ENCODE assay signal across 1 cellular context in genomic region chrX:109536439-109537323, GRCh38.
TF ChIP-seq lines count a peak whose summit lies in the region.

Gene NXT2, plus strand, starts transcription at chrX:109536844. Its CDS starts 163 bp downstream, at chrX:109537007.

TF ChIP-seq in HepG2, 621 proteins besides CTCF, POLR2A, EP300 and RAD21 (continued from another document and continues in another):
- TF ChIP-seq ZNF460 (CRISPR knock-in tag; IDR thresholded peaks at IDR 0.05; ENCODE audit: borderline replicate concordance), result no peak
- TF ChIP-seq SOX13 (IDR thresholded peaks at IDR 0.05), result no peak
- TF ChIP-seq SOX13 (CRISPR knock-in tag; conservative IDR thresholded peaks at IDR 0.05 in 1 of 2, IDR thresholded peaks at IDR 0.05 in 1 of 2), result no peak
- no peak for TF ChIP-seq ZNF232 (CRISPR knock-in tag; IDR thresholded peaks at IDR 0.05; ENCODE audit: borderline replicate concordance)
- TF ChIP-seq GPBP1L1 (CRISPR knock-in tag; IDR thresholded peaks at IDR 0.05), result no peak
- TF ChIP-seq YEATS2 (CRISPR knock-in tag; IDR thresholded peaks at IDR 0.05; ENCODE audit: borderline replicate concordance), result no peak; the same call in 1 of the 2 replicates
- TF ChIP-seq, protein P1, sequence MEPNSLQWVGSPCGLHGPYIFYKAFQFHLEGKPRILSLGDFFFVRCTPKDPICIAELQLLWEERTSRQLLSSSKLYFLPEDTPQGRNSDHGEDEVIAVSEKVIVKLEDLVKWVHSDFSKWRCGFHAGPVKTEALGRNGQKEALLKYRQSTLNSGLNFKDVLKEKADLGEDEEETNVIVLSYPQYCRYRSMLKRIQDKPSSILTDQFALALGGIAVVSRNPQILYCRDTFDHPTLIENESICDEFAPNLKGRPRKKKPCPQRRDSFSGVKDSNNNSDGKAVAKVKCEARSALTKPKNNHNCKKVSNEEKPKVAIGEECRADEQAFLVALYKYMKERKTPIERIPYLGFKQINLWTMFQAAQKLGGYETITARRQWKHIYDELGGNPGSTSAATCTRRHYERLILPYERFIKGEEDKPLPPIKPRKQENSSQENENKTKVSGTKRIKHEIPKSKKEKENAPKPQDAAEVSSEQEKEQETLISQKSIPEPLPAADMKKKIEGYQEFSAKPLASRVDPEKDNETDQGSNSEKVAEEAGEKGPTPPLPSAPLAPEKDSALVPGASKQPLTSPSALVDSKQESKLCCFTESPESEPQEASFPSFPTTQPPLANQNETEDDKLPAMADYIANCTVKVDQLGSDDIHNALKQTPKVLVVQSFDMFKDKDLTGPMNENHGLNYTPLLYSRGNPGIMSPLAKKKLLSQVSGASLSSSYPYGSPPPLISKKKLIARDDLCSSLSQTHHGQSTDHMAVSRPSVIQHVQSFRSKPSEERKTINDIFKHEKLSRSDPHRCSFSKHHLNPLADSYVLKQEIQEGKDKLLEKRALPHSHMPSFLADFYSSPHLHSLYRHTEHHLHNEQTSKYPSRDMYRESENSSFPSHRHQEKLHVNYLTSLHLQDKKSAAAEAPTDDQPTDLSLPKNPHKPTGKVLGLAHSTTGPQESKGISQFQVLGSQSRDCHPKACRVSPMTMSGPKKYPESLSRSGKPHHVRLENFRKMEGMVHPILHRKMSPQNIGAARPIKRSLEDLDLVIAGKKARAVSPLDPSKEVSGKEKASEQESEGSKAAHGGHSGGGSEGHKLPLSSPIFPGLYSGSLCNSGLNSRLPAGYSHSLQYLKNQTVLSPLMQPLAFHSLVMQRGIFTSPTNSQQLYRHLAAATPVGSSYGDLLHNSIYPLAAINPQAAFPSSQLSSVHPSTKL (CRISPR knock-in tag; IDR thresholded peaks at IDR 0.05), result peak; percentile 36; the same call in 1 of the 2 replicates
- no peak for TF ChIP-seq HOXA9 (CRISPR knock-in tag; IDR thresholded peaks at IDR 0.05; ENCODE audit: borderline replicate concordance)
- no peak for TF ChIP-seq ZNF546 (CRISPR knock-in tag; conservative IDR thresholded peaks at IDR 0.05)
- 0 out of 2 replicates have a peak, but pooled peaks have one; percentile 9 for TF ChIP-seq SOX5 (CRISPR knock-in tag; IDR thresholded peaks at IDR 0.05; ENCODE audit: borderline replicate concordance)
- TF ChIP-seq RAD51 (IDR thresholded peaks at IDR 0.05; ENCODE audit: borderline replicate concordance), result no peak
- TF ChIP-seq CREB1 (IDR thresholded peaks at IDR 0.05), result 0 out of 2 replicates have a peak, but pooled peaks have one; percentile 16
- TF ChIP-seq CREB1 (CRISPR knock-in tag; IDR thresholded peaks at IDR 0.05), result no peak
- TF ChIP-seq CEBPB (IDR thresholded peaks at IDR 0.05; ENCODE audit: borderline replicate concordance, low read depth, low read length), result no peak
- TF ChIP-seq MAFF (IDR thresholded peaks at IDR 0.05; ENCODE audit: low read depth, low read length), result no peak
- no peak for TF ChIP-seq ZNF354B (CRISPR knock-in tag; IDR thresholded peaks at IDR 0.05)
- peak; percentile 83 for TF ChIP-seq PHF20 (CRISPR knock-in tag; IDR thresholded peaks at IDR 0.05)
- TF ChIP-seq ZNF432 (CRISPR knock-in tag; IDR thresholded peaks at IDR 0.05; ENCODE audit: borderline replicate concordance), result no peak
- TF ChIP-seq PLRG1 (conservative IDR thresholded peaks at IDR 0.05), result no peak
- TF ChIP-seq, protein P2, sequence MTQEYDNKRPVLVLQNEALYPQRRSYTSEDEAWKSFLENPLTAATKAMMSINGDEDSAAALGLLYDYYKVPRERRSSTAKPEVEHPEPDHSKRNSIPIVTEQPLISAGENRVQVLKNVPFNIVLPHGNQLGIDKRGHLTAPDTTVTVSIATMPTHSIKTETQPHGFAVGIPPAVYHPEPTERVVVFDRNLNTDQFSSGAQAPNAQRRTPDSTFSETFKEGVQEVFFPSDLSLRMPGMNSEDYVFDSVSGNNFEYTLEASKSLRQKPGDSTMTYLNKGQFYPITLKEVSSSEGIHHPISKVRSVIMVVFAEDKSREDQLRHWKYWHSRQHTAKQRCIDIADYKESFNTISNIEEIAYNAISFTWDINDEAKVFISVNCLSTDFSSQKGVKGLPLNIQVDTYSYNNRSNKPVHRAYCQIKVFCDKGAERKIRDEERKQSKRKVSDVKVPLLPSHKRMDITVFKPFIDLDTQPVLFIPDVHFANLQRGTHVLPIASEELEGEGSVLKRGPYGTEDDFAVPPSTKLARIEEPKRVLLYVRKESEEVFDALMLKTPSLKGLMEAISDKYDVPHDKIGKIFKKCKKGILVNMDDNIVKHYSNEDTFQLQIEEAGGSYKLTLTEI (CRISPR knock-in tag; conservative IDR thresholded peaks at IDR 0.05), result no peak
- TF ChIP-seq NFYC (CRISPR knock-in tag; IDR thresholded peaks at IDR 0.05), result peak; percentile 55
- peak; percentile 75 for TF ChIP-seq TAF1 (CRISPR knock-in tag; IDR thresholded peaks at IDR 0.05)
- TF ChIP-seq, protein P3, sequence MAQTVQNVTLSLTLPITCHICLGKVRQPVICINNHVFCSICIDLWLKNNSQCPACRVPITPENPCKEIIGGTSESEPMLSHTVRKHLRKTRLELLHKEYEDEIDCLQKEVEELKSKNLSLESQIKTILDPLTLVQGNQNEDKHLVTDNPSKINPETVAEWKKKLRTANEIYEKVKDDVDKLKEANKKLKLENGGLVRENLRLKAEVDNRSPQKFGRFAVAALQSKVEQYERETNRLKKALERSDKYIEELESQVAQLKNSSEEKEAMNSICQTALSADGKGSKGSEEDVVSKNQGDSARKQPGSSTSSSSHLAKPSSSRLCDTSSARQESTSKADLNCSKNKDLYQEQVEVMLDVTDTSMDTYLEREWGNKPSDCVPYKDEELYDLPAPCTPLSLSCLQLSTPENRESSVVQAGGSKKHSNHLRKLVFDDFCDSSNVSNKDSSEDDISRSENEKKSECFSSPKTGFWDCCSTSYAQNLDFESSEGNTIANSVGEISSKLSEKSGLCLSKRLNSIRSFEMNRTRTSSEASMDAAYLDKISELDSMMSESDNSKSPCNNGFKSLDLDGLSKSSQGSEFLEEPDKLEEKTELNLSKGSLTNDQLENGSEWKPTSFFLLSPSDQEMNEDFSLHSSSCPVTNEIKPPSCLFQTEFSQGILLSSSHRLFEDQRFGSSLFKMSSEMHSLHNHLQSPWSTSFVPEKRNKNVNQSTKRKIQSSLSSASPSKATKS (CRISPR knock-in tag; IDR thresholded peaks at IDR 0.05), result no peak
- TF ChIP-seq ZFY (CRISPR knock-in tag; IDR thresholded peaks at IDR 0.05), result peak; percentile 51; the same call in 1 of the 2 replicates
- TF ChIP-seq, protein P4, sequence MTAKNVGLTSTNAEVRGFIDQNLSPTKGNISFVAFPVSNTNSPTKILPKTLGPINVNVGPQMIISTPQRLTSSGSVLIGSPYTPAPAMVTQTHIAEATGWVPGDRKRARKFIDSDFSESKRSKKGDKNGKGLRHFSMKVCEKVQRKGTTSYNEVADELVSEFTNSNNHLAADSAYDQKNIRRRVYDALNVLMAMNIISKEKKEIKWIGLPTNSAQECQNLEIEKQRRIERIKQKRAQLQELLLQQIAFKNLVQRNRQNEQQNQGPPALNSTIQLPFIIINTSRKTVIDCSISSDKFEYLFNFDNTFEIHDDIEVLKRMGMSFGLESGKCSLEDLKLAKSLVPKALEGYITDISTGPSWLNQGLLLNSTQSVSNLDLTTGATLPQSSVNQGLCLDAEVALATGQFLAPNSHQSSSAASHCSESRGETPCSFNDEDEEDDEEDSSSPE (CRISPR knock-in tag; IDR thresholded peaks at IDR 0.05), result peak; percentile 35; the same call in 1 of the 2 replicates
- TF ChIP-seq ZNF605 (CRISPR knock-in tag; IDR thresholded peaks at IDR 0.05), result peak; percentile 17; the same call in 1 of the 2 replicates
- no peak for TF ChIP-seq SUZ12 (IDR thresholded peaks at IDR 0.05; ENCODE audit: low read depth, low read length)
- no peak for TF ChIP-seq ADNP (CRISPR knock-in tag; IDR thresholded peaks at IDR 0.05)
- no peak for TF ChIP-seq FOXC1 (CRISPR knock-in tag; IDR thresholded peaks at IDR 0.05; ENCODE audit: borderline replicate concordance)
- TF ChIP-seq ZNF558 (CRISPR knock-in tag; IDR thresholded peaks at IDR 0.05; ENCODE audit: borderline replicate concordance), result no peak
- TF ChIP-seq ZNF709 (CRISPR knock-in tag; IDR thresholded peaks at IDR 0.05), result no peak
- peak; percentile 66 for TF ChIP-seq BHLHE40 (IDR thresholded peaks at IDR 0.05; ENCODE audit: low read length)
- TF ChIP-seq DPF2 (CRISPR knock-in tag; IDR thresholded peaks at IDR 0.05; ENCODE audit: borderline replicate concordance, low read depth), result no peak
- no peak for TF ChIP-seq TBP (CRISPR knock-in tag; IDR thresholded peaks at IDR 0.05)
- no peak for TF ChIP-seq ZNF782 (CRISPR knock-in tag; IDR thresholded peaks at IDR 0.05; ENCODE audit: borderline replicate concordance)
- 0 out of 2 replicates have a peak, but pooled peaks have one; percentile 17 for TF ChIP-seq HNF1B (CRISPR knock-in tag; IDR thresholded peaks at IDR 0.05)
- no peak for TF ChIP-seq TCF7L2 (IDR thresholded peaks at IDR 0.05; ENCODE audit: low read depth, low read length)
- TF ChIP-seq SMAD1 (CRISPR knock-in tag; IDR thresholded peaks at IDR 0.05; ENCODE audit: borderline replicate concordance, low read depth), result no peak
- peak; percentile 36 for TF ChIP-seq TEAD3 (CRISPR knock-in tag; optimal IDR thresholded peaks at IDR 0.05; ENCODE audit: borderline replicate concordance)
- TF ChIP-seq, protein P5, sequence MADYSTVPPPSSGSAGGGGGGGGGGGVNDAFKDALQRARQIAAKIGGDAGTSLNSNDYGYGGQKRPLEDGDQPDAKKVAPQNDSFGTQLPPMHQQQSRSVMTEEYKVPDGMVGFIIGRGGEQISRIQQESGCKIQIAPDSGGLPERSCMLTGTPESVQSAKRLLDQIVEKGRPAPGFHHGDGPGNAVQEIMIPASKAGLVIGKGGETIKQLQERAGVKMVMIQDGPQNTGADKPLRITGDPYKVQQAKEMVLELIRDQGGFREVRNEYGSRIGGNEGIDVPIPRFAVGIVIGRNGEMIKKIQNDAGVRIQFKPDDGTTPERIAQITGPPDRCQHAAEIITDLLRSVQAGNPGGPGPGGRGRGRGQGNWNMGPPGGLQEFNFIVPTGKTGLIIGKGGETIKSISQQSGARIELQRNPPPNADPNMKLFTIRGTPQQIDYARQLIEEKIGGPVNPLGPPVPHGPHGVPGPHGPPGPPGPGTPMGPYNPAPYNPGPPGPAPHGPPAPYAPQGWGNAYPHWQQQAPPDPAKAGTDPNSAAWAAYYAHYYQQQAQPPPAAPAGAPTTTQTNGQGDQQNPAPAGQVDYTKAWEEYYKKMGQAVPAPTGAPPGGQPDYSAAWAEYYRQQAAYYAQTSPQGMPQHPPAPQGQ (CRISPR knock-in tag; IDR thresholded peaks at IDR 0.05; ENCODE audit: borderline replicate concordance), result no peak
- no peak for TF ChIP-seq ZNF451 (CRISPR knock-in tag; IDR thresholded peaks at IDR 0.05)
- TF ChIP-seq, protein P6, sequence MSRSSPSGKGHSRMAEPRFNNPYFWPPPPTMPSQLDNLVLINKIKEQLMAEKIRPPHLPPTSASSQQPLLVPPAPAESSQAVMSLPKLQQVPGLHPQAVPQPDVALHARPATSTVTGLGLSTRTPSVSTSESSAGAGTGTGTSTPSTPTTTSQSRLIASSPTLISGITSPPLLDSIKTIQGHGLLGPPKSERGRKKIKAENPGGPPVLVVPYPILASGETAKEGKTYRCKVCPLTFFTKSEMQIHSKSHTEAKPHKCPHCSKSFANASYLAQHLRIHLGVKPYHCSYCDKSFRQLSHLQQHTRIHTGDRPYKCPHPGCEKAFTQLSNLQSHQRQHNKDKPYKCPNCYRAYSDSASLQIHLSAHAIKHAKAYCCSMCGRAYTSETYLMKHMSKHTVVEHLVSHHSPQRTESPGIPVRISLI (CRISPR knock-in tag; IDR thresholded peaks at IDR 0.05; ENCODE audit: borderline replicate concordance), result no peak
- TF ChIP-seq HNRNPUL1 (IDR thresholded peaks at IDR 0.05; ENCODE audit: low read depth, low read length), result no peak
- no peak for TF ChIP-seq ZNF713 (CRISPR knock-in tag; IDR thresholded peaks at IDR 0.05)
- no peak for TF ChIP-seq TMF1 (CRISPR knock-in tag; IDR thresholded peaks at IDR 0.05; ENCODE audit: low read depth)
- no peak for TF ChIP-seq PHF5A (CRISPR knock-in tag; IDR thresholded peaks at IDR 0.05; ENCODE audit: low read depth, unreplicated experiment)
- no peak for TF ChIP-seq CBFB (CRISPR knock-in tag; IDR thresholded peaks at IDR 0.05)
- TF ChIP-seq ESRRA (CRISPR knock-in tag; IDR thresholded peaks at IDR 0.05; ENCODE audit: low read depth), result no peak
- no peak for TF ChIP-seq ZNF619 (CRISPR knock-in tag; IDR thresholded peaks at IDR 0.05)
- TF ChIP-seq ZNF317 (CRISPR knock-in tag; IDR thresholded peaks at IDR 0.05), result no peak
- no peak for TF ChIP-seq HNRNPK (IDR thresholded peaks at IDR 0.05; ENCODE audit: low read depth, low read length, poor library complexity, severe bottlenecking)
